1 cellular context compared by ENCODE assay signal in genomic region chr6:52725530-52726192, GRCh38.
TF ChIP-seq lines count a peak whose summit lies in the region.

No MANE protein-coding gene starts in this region.

TF ChIP-seq in HepG2, 621 proteins besides CTCF, POLR2A, EP300 and RAD21 (continued from another document and continues in another):
- peak; percentile 90 for TF ChIP-seq HNF1A (IDR thresholded peaks at IDR 0.05; ENCODE audit: low read depth)
- peak; percentile 96 for TF ChIP-seq HNF1A (CRISPR knock-in tag; IDR thresholded peaks at IDR 0.05; ENCODE audit: borderline replicate concordance)
- TF ChIP-seq PAX8 (CRISPR knock-in tag; IDR thresholded peaks at IDR 0.05; ENCODE audit: borderline replicate concordance) = no peak
- peak; percentile 70; the same call in 1 of the 2 replicates for TF ChIP-seq ZBTB3 (CRISPR knock-in tag; IDR thresholded peaks at IDR 0.05; ENCODE audit: borderline replicate concordance, low read depth)
- TF ChIP-seq ZNF878 (CRISPR knock-in tag; IDR thresholded peaks at IDR 0.05) = peak; percentile 90; the same call in 1 of the 2 replicates
- 0 out of 2 replicates have a peak, but pooled peaks have one; percentile 72 for TF ChIP-seq HOXA7 (CRISPR knock-in tag; IDR thresholded peaks at IDR 0.05)
- TF ChIP-seq HMGXB4 (CRISPR knock-in tag; IDR thresholded peaks at IDR 0.05; ENCODE audit: borderline replicate concordance in 1 of 2, low read depth in 1 of 2) = no peak; a peak in 2 of 4 replicates
- TF ChIP-seq ZNF180 (CRISPR knock-in tag; IDR thresholded peaks at IDR 0.05; ENCODE audit: borderline replicate concordance, low read depth) = no peak
- TF ChIP-seq JDP2 (CRISPR knock-in tag; IDR thresholded peaks at IDR 0.05; ENCODE audit: borderline replicate concordance) = peak; percentile 93; the same call in 1 of the 2 replicates
- TF ChIP-seq RFX3 (CRISPR knock-in tag; IDR thresholded peaks at IDR 0.05) = 0 out of 2 replicates have a peak, but pooled peaks have one; percentile 28
- TF ChIP-seq SMC3 (IDR thresholded peaks at IDR 0.05; ENCODE audit: low read length) = peak; percentile 27
- 0 out of 2 replicates have a peak, but pooled peaks have one; percentile 58 for TF ChIP-seq RARG (CRISPR knock-in tag; IDR thresholded peaks at IDR 0.05; ENCODE audit: low read depth)
- TF ChIP-seq DPF2 (CRISPR knock-in tag; IDR thresholded peaks at IDR 0.05; ENCODE audit: borderline replicate concordance, low read depth) = peak; percentile 100
- TF ChIP-seq ZNF256 (CRISPR knock-in tag; conservative IDR thresholded peaks at IDR 0.05) = peak; percentile 73; the same call in 1 of the 2 replicates
- TF ChIP-seq SMAD3 (CRISPR knock-in tag; IDR thresholded peaks at IDR 0.05) = peak; percentile 90
- peak; percentile 76; the same call in 1 of the 2 replicates for TF ChIP-seq SALL2 (CRISPR knock-in tag; IDR thresholded peaks at IDR 0.05)
- peak; percentile 43; the same call in 1 of the 2 replicates for TF ChIP-seq HINFP (CRISPR knock-in tag; IDR thresholded peaks at IDR 0.05; ENCODE audit: low read depth)
- no peak for TF ChIP-seq ZNF10 (CRISPR knock-in tag; IDR thresholded peaks at IDR 0.05; ENCODE audit: borderline replicate concordance, low read depth)
- TF ChIP-seq NR2F2 (IDR thresholded peaks at IDR 0.05; ENCODE audit: borderline replicate concordance, low read depth) = peak; percentile 95
- TF ChIP-seq ZBTB26 (CRISPR knock-in tag; IDR thresholded peaks at IDR 0.05; ENCODE audit: borderline replicate concordance) = no peak
- TF ChIP-seq ZNF441 (CRISPR knock-in tag; IDR thresholded peaks at IDR 0.05; ENCODE audit: borderline replicate concordance) = peak; percentile 59; the same call in 1 of the 2 replicates
- no peak for TF ChIP-seq SOX6 (IDR thresholded peaks at IDR 0.05)
- TF ChIP-seq SOX6 (CRISPR knock-in tag; IDR thresholded peaks at IDR 0.05) = peak; percentile 98
- TF ChIP-seq MXD1 (CRISPR knock-in tag; IDR thresholded peaks at IDR 0.05) = no peak
- TF ChIP-seq ARNT (IDR thresholded peaks at IDR 0.05) = no peak
- peak; percentile 83; the same call in 1 of the 2 replicates for TF ChIP-seq FUBP1 (CRISPR knock-in tag; IDR thresholded peaks at IDR 0.05; ENCODE audit: borderline replicate concordance)
- 0 out of 2 replicates have a peak, but pooled peaks have one; percentile 32 for TF ChIP-seq MAZ (IDR thresholded peaks at IDR 0.05; ENCODE audit: borderline replicate concordance, low read depth, low read length)
- no peak; the same call in 1 of the 2 replicates for TF ChIP-seq MAZ (CRISPR knock-in tag; IDR thresholded peaks at IDR 0.05; ENCODE audit: low read depth)
- peak; percentile 96 for TF ChIP-seq HDAC1 (CRISPR knock-in tag; IDR thresholded peaks at IDR 0.05)
- no peak for TF ChIP-seq RAD51 (IDR thresholded peaks at IDR 0.05; ENCODE audit: borderline replicate concordance)
- no peak for TF ChIP-seq CERS6 (CRISPR knock-in tag; IDR thresholded peaks at IDR 0.05)
- peak; percentile 48; the same call in 1 of the 2 replicates for TF ChIP-seq ZHX1 (CRISPR knock-in tag; IDR thresholded peaks at IDR 0.05; ENCODE audit: low read depth)
- no peak for TF ChIP-seq FOXO4 (CRISPR knock-in tag; conservative IDR thresholded peaks at IDR 0.05)
- TF ChIP-seq CBX2 (IDR thresholded peaks at IDR 0.05; ENCODE audit: low read depth, low read length) = no peak
- TF ChIP-seq CBX2 (CRISPR knock-in tag; IDR thresholded peaks at IDR 0.05; ENCODE audit: low read depth) = peak; percentile 85; the same call in 1 of the 2 replicates
- no peak for TF ChIP-seq ZNF567 (CRISPR knock-in tag; IDR thresholded peaks at IDR 0.05; ENCODE audit: borderline replicate concordance)
- TF ChIP-seq ZNF562 (CRISPR knock-in tag; IDR thresholded peaks at IDR 0.05; ENCODE audit: borderline replicate concordance) = peak; percentile 72; the same call in 1 of the 2 replicates
- TF ChIP-seq ZNF331 (CRISPR knock-in tag; IDR thresholded peaks at IDR 0.05) = peak; percentile 95
- 0 out of 2 replicates have a peak, but pooled peaks have one; percentile 50 for TF ChIP-seq ZNF20 (CRISPR knock-in tag; IDR thresholded peaks at IDR 0.05)
- TF ChIP-seq SRSF4 (IDR thresholded peaks at IDR 0.05; ENCODE audit: low read depth, low read length, poor library complexity, severe bottlenecking) = no peak
